Comparison of ENCODE assay signal across 10 cellular contexts in genomic region chr2:64914735-64915509, GRCh38.
DNase-seq lines count a peak whose midpoint lies in the region; ATAC-seq and TF ChIP-seq lines count a peak whose summit lies in the region.
"Had no signal": no experiment of that assay in that cellular context is flagged by ENCODE, and none has a peak within 500 bp of the region (broad histone marks: within the 10 kb centered on the region; RNA-seq: fewer than 3 reads in every experiment).

No MANE protein-coding gene starts in this region.

- no peak for TF ChIP-seq POLR2A in uterus (IDR thresholded peaks at IDR 0.05)

- ATAC-seq in left cardiac atrium (no peak), HG02981 (IDR thresholded peaks at IDR 0.05; ENCODE audit: unreplicated experiment) (peak; percentile 72)

- H3K36me3 ChIP-seq in uterus (no peaks in the 10 kb centered on the region), H7 (replicated peaks; ENCODE audit: control insufficient read depth, insufficient read depth, low read length) (no peaks in the 10 kb centered on the region)
- H3K36me3 ChIP-seq: BE2C, SJSA1 had no signal

- no peaks in the 10 kb centered on the region for H3K9me3 ChIP-seq in uterus
- H3K9me3 ChIP-seq: BE2C, SJSA1 had no signal

- intact Hi-C loops in cardiac septum (cut with DNase I), result loop anchor here (5.0 kb wide), 1 partner anchor 657 kb away; no protein-coding TSS in a partner anchor
- intact Hi-C loops in left cardiac atrium (cut with DNase I), result loop anchor here (5.0 to 10.0 kb wide), 3 partner anchors 127 to 657 kb away; no protein-coding TSS in a partner anchor
- intact Hi-C loops in uterus (cut with DNase I; ENCODE audit: low total_unique reads), result loop anchor here (5.0 kb wide), 1 partner anchor 127 kb away; no protein-coding TSS in a partner anchor

- no peak for TF ChIP-seq CTCF in uterus (IDR thresholded peaks at IDR 0.05)

- H3K4me3 ChIP-seq in uterus (no peak overlapping the region), H7 (ENCODE audit: insufficient read depth, low read depth, low read length) (no peak overlapping the region)
- H3K4me3 ChIP-seq: SJSA1 had no signal

- H3K4me1 ChIP-seq in uterus, result peaks cover 0 to 10% of the 10 kb centered on the region in 2 donors
- H3K4me1 ChIP-seq: BE2C, SJSA1 had no signal

- H3K27me3 ChIP-seq in uterus, result no peaks in the 10 kb centered on the region
- H3K27me3 ChIP-seq in H7 (ENCODE audit: control insufficient read depth, insufficient read depth, low read length), result no peaks in the 10 kb centered on the region
- H3K27me3 ChIP-seq: BE2C, SJSA1 had no signal

- peak; percentile 54 for DNase-seq in cardiac septum (ENCODE audit: low spot score)
- no peak for DNase-seq in left cardiac atrium
- peak; percentile 91 for DNase-seq in RPMI8226
- peak; percentile 71 to 83 for DNase-seq in uterus
- DNase-seq in A172 (ENCODE audit: low spot score), result no peak
- DNase-seq in SK-N-DZ (ENCODE audit: low spot score), result no peak
- DNase-seq in H7, result no peak
- DNase-seq: BE2C had no signal

- H3K27ac ChIP-seq in uterus, result peak overlapping the region; percentile 72 to 79
- H3K27ac ChIP-seq: SJSA1 had no signal

Comparison
In these comparisons a context has a peak if more than half of its experiments do, and no peak if none do; other contexts are left out.
1. DNase-seq: peak in cardiac septum (single experiment), RPMI8226 (single experiment) and uterus (2 of 2); none in left cardiac atrium (single experiment), A172 (single experiment), SK-N-DZ (single experiment) and H7 (single experiment).